8 cellular contexts compared by ENCODE assay signal in the genomic region with DNA sequence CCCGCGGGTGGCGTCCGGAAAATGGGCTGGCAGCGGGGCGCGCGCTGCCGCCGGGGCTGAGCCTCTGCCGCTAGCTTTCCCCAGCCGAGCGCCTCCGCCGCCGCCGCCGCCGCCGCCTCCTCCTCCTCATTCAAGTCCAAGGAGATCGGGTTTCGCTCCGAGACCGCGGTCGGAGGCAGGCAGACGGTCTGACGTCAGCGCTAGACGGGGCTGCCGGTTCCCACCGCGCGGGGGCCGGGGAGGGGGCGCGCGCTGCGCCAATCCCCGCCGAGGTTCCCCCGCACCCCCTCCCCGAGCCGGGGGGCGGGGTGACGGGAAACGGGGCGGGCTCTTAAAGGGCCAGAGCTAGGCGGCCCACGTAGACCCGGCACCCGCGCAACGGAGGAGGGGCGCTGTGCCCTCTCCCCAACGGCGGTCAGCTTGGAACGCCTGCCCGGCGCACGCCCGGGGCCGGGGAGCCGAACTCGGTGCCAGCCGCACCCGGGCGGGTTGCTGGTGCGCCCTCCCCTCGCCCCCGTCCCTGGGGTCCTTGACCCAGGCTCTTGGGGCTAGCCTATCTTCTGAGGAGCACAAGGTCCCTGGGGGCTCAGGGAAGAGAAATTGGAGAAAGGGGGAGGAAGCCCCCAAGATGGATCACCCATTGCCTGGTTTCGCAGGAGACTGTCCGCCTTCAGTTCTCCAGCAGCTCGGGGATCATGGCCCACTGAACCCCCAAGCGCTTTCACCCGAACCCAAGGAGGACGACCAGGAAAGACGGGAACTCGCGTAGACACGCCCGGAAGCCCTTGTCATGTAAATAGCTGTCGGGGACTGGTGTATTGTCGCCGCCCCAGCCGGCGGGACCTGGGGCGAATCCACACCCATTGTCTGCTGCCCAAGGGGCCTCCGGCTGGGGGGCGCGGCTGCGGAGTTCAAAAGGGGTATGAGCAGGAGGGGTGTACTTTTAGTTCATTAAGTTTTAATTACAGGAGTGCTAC. TPM values are rescaled to one million over a fixed set of nuclear protein-coding genes. Genes with fewer than 3 reads are reported as not detected.
DNase-seq lines count a peak whose midpoint lies in the region; ATAC-seq and TF ChIP-seq lines count a peak whose summit lies in the region.

A gene with protein sequence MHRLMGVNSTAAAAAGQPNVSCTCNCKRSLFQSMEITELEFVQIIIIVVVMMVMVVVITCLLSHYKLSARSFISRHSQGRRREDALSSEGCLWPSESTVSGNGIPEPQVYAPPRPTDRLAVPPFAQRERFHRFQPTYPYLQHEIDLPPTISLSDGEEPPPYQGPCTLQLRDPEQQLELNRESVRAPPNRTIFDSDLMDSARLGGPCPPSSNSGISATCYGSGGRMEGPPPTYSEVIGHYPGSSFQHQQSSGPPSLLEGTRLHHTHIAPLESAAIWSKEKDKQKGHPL (minus strand): TSS at position 193 of the 977 bp plus-strand sequence. CDS start 433 bp downstream, outside the sequence.

- peak within 1 kb of the TSS; percentile 95 for H3K14ac ChIP-seq in trophoblast cell (ENCODE audit: low read length)

- H2BK5ac ChIP-seq in trophoblast cell (ENCODE audit: low read depth, low read length, poor library complexity) = peak within 1 kb of the TSS; percentile 98

- H2BK12ac ChIP-seq in trophoblast cell (ENCODE audit: low read length) = peak within 1 kb of the TSS; percentile 80

- H2AK5ac ChIP-seq in trophoblast cell (ENCODE audit: low read length) = peak within 1 kb of the TSS; percentile 89

- peak within 1 kb of the TSS; percentile 90 for H2BK120ac ChIP-seq in trophoblast cell (ENCODE audit: insufficient read depth, low read length, poor library complexity)

- peak within 1 kb of the TSS; percentile 96 for H4K91ac ChIP-seq in trophoblast cell (ENCODE audit: low read depth, low read length)

- H3K9me3 ChIP-seq in HAP-1 (no peaks in the 10 kb centered on the region), heart right ventricle (no peaks in the 10 kb centered on the region), trophoblast cell (ENCODE audit: insufficient read depth, low read depth, low read length) (peaks cover 4% of the 10 kb centered on the region), tibial artery (no peaks in the 10 kb centered on the region)

- peak within 1 kb of the TSS; percentile 82 for H2AFZ ChIP-seq in trophoblast cell (ENCODE audit: insufficient read depth, low read length, poor library complexity)

- H3K27me3 ChIP-seq in HAP-1 (ENCODE audit: low read depth) = no peaks in the 10 kb centered on the region
- peaks cover 0 to 33% (median 0%) of the 10 kb centered on the region in 7 donors for H3K27me3 ChIP-seq in heart right ventricle
- no peaks in the 10 kb centered on the region for H3K27me3 ChIP-seq in trophoblast cell (ENCODE audit: insufficient read depth, low read length)
- H3K27me3 ChIP-seq in tibial artery = no peaks in the 10 kb centered on the region

- intact Hi-C loops in heart right ventricle (cut with DNase I) (loop anchor here in 4 of 10 donors (1.0 to 10.0 kb wide), 4 partner anchors 8 to 1275 kb away; a partner anchor contains a TSS), tibial artery (cut with DNase I; ENCODE audit: low total_unique reads) (loop anchor here (5.0 kb wide), 1 partner anchor 37 kb away; no protein-coding TSS in a partner anchor)

- H3K27ac ChIP-seq in heart right ventricle (peak within 1 kb of the TSS; percentile 69 to 96 (median 91)), trophoblast cell (ENCODE audit: low read depth, low read length) (peak within 1 kb of the TSS; percentile 75), tibial artery (peak within 1 kb of the TSS; percentile 96 to 97)

- peak in 4 of 9 donors; percentile 16 to 35 (median 18) for TF ChIP-seq CTCF in heart right ventricle (IDR thresholded peaks at IDR 0.05)
- peak; percentile 11 to 26 for TF ChIP-seq CTCF in tibial artery (IDR thresholded peaks at IDR 0.05)

- peak within 1 kb of the TSS; percentile 99 for H3K4ac ChIP-seq in trophoblast cell (ENCODE audit: low read depth, low read length)

- H3K4me1 ChIP-seq in HAP-1 = peaks cover 3% of the 10 kb centered on the region; the same call in 1 of the 2 replicates
- H3K4me1 ChIP-seq in heart right ventricle = peaks cover 12 to 71% (median 55%) of the 10 kb centered on the region in 9 donors
- H3K4me1 ChIP-seq in trophoblast cell (ENCODE audit: control insufficient read depth in 1 of 2, insufficient read depth in 2 of 2, low read length in 2 of 2) = peaks cover 20 to 21% of the 10 kb centered on the region in 2 experiments
- H3K4me1 ChIP-seq in tibial artery = peaks cover 8 to 76% (median 69%) of the 10 kb centered on the region in 4 donors

- 0 to 1% methylated on average over 77 to 92 of the region's 92 CpGs for WGBS in heart right ventricle, 2 donors
- no CpG with 5 or more reads among the region's 92 CpGs for WGBS in trophoblast cell (ENCODE audit: extremely low coverage, insufficient coverage, insufficient read length)

- DNase-seq in EL (peak; percentile 91), HAP-1 (ENCODE audit: low spot score in 2 of 2) (peak; percentile 82 to 95), MV-4-11 (lab: John Stamatoyannopoulos, UW) (peak; percentile 84), SW480 (ENCODE audit: low spot score) (peak; percentile 94), amniotic epithelial cell (ENCODE audit: low read depth) (peak; percentile 93), heart right ventricle (peak; percentile 94 to 95), trophoblast cell (peak; percentile 89 to 91), tibial artery (peak; percentile 94 to 98)

- peak; percentile 91 to 95 (median 93) for ATAC-seq in heart right ventricle

- peak within 1 kb of the TSS; percentile 88 for H3K4me2 ChIP-seq in trophoblast cell (ENCODE audit: low read length)

- H3K36me3 ChIP-seq in HAP-1 (replicated peaks) (no peaks in the 10 kb centered on the region), heart right ventricle (no peaks in the 10 kb centered on the region), trophoblast cell (ENCODE audit: control insufficient read depth in 1 of 2, insufficient read depth in 2 of 2, low read length in 2 of 2) (peaks cover 9 to 10% of the 10 kb centered on the region in 2 experiments), tibial artery (no peaks in the 10 kb centered on the region)

- peaks cover 27% of the 10 kb centered on the region for H3K79me2 ChIP-seq in trophoblast cell (ENCODE audit: control insufficient read depth, insufficient read depth, low read length, poor library complexity)

- H4K12ac ChIP-seq in trophoblast cell (ENCODE audit: low read depth, low read length) = peak within 1 kb of the TSS; percentile 92

- peak within 1 kb of the TSS; percentile 78 for H4K8ac ChIP-seq in trophoblast cell (ENCODE audit: low read depth, low read length)

- H3K9ac ChIP-seq in trophoblast cell (ENCODE audit: low read length) = peak within 1 kb of the TSS; percentile 92

- H3K23ac ChIP-seq in trophoblast cell (ENCODE audit: low read length) = no peak within 1 kb of the TSS

- in situ Hi-C loops in HAP-1 (cut with MboI; ENCODE audit: low sequenced_read_pairs) = no loop called here

- H3K4me3 ChIP-seq in HAP-1 = peak within 1 kb of the TSS; percentile 52
- peak within 1 kb of the TSS; percentile 51 to 92 (median 80) for H3K4me3 ChIP-seq in heart right ventricle
- H3K4me3 ChIP-seq in trophoblast cell (ENCODE audit: low read depth, low read length) = peak within 1 kb of the TSS; percentile 83
- peak within 1 kb of the TSS; percentile 86 to 89 for H3K4me3 ChIP-seq in tibial artery

- peaks cover 22% of the 10 kb centered on the region for H3K79me1 ChIP-seq in trophoblast cell (ENCODE audit: low read length)

- peak within 1 kb of the TSS; percentile 97 for H3K18ac ChIP-seq in trophoblast cell (ENCODE audit: low read length)

RNA-seq across cellular contexts. Expression of the gene that starts here (rescaled TPM):
- total RNA-seq in heart right ventricle = 10 to 100 TPM; 16.1 to 39.2 (median 30.4) TPM
- 10 to 100 TPM; 10.5 to 81.8 TPM for polyA plus RNA-seq in heart right ventricle
- 43.9 and 46.9 TPM in 2 replicates for polyA plus RNA-seq in trophoblast cell (2013)

Comparison
In these comparisons a context has a peak if more than half of its experiments do, and no peak if none do; other contexts are left out.
1. Peak in every context shown above with its lines: DNase-seq, ATAC-seq, H3K4me3 ChIP-seq and H3K27ac ChIP-seq.